ENCODE assay signal across 18 cellular contexts in genomic region chr12:90399317-90399716, GRCh38.
"Had no signal": no experiment of that assay in that cellular context is flagged by ENCODE, and none has a peak within 500 bp of the region (broad histone marks: within the 10 kb centered on the region; RNA-seq: fewer than 3 reads in every experiment).

No MANE protein-coding gene starts in this region.

- H3K9me3 ChIP-seq: ovary, testis had no signal

- H3K36me3 ChIP-seq: ovary had no signal

- H3K4me3 ChIP-seq: body of pancreas, ovary, testis had no signal

- DNase-seq: activated CD4-positive, alpha-beta T cell treated with anti-CD3 and anti-CD28 coated beads for 4 hours; activated CD8-positive, alpha-beta memory T cell treated with anti-CD3 and anti-CD28 coated beads, Interleukin-2, amount 50 U/mL, for 48 hours; activated CD8-positive, alpha-beta T cell treated with anti-CD3 and anti-CD28 coated beads, Interleukin-2, amount 10 ng/mL, durations not matched to agents 7 days and 5 days; body of pancreas; central memory CD4-positive, alpha-beta T cell; effector memory CD4-positive, alpha-beta T cell; foreskin melanocyte; head of caudate nucleus; mammary epithelial cell; ovary; stimulated activated CD4-positive, alpha-beta T cell treated with anti-CD3 and anti-CD28 coated beads, Interleukin-4, amount 100 ng/mL, for 1 hour; stimulated activated CD8-positive, alpha-beta memory T cell treated with anti-CD3 and anti-CD28 coated beads, Interleukin-4, amount 100 ng/mL, for 48 hours; stimulated activated naive CD8-positive, alpha-beta T cell treated with anti-CD3 and anti-CD28 coated beads, Interleukin-15, Interleukin-2, amounts not matched to agents 100 U/mL and 50 U/mL, for 24 hours; T-cell; T1000; testis had no signal

- H3K27me3 ChIP-seq: body of pancreas, ovary, testis had no signal

- H3K4me1 ChIP-seq: body of pancreas, testis had no signal

- H3K27ac ChIP-seq: body of pancreas, ovary, testis, VCaP had no signal

- ATAC-seq: activated CD8-positive, alpha-beta T cell treated with anti-CD3 and anti-CD28 coated beads, Interleukin-2, amount 10 ng/mL, durations not matched to agents 7 days and 5 days; body of pancreas; left lobe of liver; stimulated activated naive CD8-positive, alpha-beta T cell treated with anti-CD3 and anti-CD28 coated beads, Interleukin-15, Interleukin-2, amounts not matched to agents 100 U/mL and 50 U/mL, for 24 hours; T-cell had no signal
